Comparison of ENCODE assay signal across 1 cellular context in genomic region chr15:36506733-36507356, GRCh38.
A peak's percentile ranks its signal among the peaks of the same experiment; 100 is the strongest.
TF ChIP-seq lines count a peak whose summit lies in the region.

No MANE protein-coding gene starts in this region.

TF ChIP-seq in HepG2, 621 proteins besides CTCF, POLR2A, EP300 and RAD21 (continued from another document and continues in another):
- TF ChIP-seq CEBPZ (IDR thresholded peaks at IDR 0.05; ENCODE audit: low read length) (no peak), HDAC1 (CRISPR knock-in tag; IDR thresholded peaks at IDR 0.05) (peak; percentile 90), KDM6A (CRISPR knock-in tag; IDR thresholded peaks at IDR 0.05; ENCODE audit: low read depth) (peak; percentile 82), NFE2 (CRISPR knock-in tag; IDR thresholded peaks at IDR 0.05) (no peak), HOXA5 (CRISPR knock-in tag; IDR thresholded peaks at IDR 0.05) (0 out of 2 replicates have a peak, but pooled peaks have one; percentile 69), FOXK2 (IDR thresholded peaks at IDR 0.05) (peak; percentile 88), ZNF878 (CRISPR knock-in tag; IDR thresholded peaks at IDR 0.05) (peak; percentile 74; the same call in 1 of the 2 replicates), RNF2 (conservative IDR thresholded peaks at IDR 0.05; ENCODE audit: low read depth) (peak; percentile 94), STAT5B (CRISPR knock-in tag; IDR thresholded peaks at IDR 0.05) (peak; percentile 91; the same call in 1 of the 2 replicates), TBX3 (IDR thresholded peaks at IDR 0.05; ENCODE audit: borderline replicate concordance) (peak; percentile 100), MIER2 (CRISPR knock-in tag; IDR thresholded peaks at IDR 0.05) (peak; percentile 55; the same call in 1 of the 2 replicates), HBP1 (CRISPR knock-in tag; IDR thresholded peaks at IDR 0.05; ENCODE audit: low read depth) (0 out of 2 replicates have a peak, but pooled peaks have one; percentile 25), SOX5 (CRISPR knock-in tag; IDR thresholded peaks at IDR 0.05; ENCODE audit: borderline replicate concordance) (peak; percentile 100), FOXO1 (CRISPR knock-in tag; IDR thresholded peaks at IDR 0.05) (peak; percentile 95), ZNF577 (CRISPR knock-in tag; IDR thresholded peaks at IDR 0.05; ENCODE audit: borderline replicate concordance, low read depth) (no peak), TFDP2 (CRISPR knock-in tag; IDR thresholded peaks at IDR 0.05) (no peak), ZEB1 (IDR thresholded peaks at IDR 0.05; ENCODE audit: insufficient replicate concordance, low read depth) (peak; percentile 68), HOMEZ (CRISPR knock-in tag; IDR thresholded peaks at IDR 0.05; ENCODE audit: low read depth) (peak; percentile 36; the same call in 1 of the 2 replicates), ZBTB43 (CRISPR knock-in tag; conservative IDR thresholded peaks at IDR 0.05) (no peak; the same call in 1 of the 2 replicates), SKI (IDR thresholded peaks at IDR 0.05; ENCODE audit: partially characterized antibody) (peak; percentile 82), STAT6 (CRISPR knock-in tag; IDR thresholded peaks at IDR 0.05; ENCODE audit: borderline replicate concordance) (no peak), ZFP82 (CRISPR knock-in tag; IDR thresholded peaks at IDR 0.05; ENCODE audit: borderline replicate concordance) (no peak), ZNF652 (CRISPR knock-in tag; IDR thresholded peaks at IDR 0.05; ENCODE audit: borderline replicate concordance, low read depth) (peak; percentile 64; the same call in 1 of the 2 replicates), ZNF280D (CRISPR knock-in tag; IDR thresholded peaks at IDR 0.05) (no peak), DPF2 (CRISPR knock-in tag; IDR thresholded peaks at IDR 0.05; ENCODE audit: borderline replicate concordance, low read depth) (peak; percentile 92; the same call in 1 of the 2 replicates), MTERF4 (CRISPR knock-in tag; IDR thresholded peaks at IDR 0.05) (no peak), SRF (IDR thresholded peaks at IDR 0.05; ENCODE audit: low read depth, low read length) (peak; percentile 81), NR2F1 (CRISPR knock-in tag; IDR thresholded peaks at IDR 0.05) (peak; percentile 87 to 97), MAX (IDR thresholded peaks at IDR 0.05) (peak; percentile 73; the same call in 1 of the 2 replicates), ZNF354B (CRISPR knock-in tag; IDR thresholded peaks at IDR 0.05) (no peak), BCL6 (CRISPR knock-in tag; IDR thresholded peaks at IDR 0.05) (peak; percentile 99), ZBTB39 (CRISPR knock-in tag; IDR thresholded peaks at IDR 0.05) (no peak), NFIC (IDR thresholded peaks at IDR 0.05; ENCODE audit: low read length) (peak; percentile 97)
